ENCODE assay signal across 1 cellular context in genomic region chr13:40624338-40624737, GRCh38.
TF ChIP-seq lines count a peak whose summit lies in the region.

No MANE protein-coding gene starts in this region.

TF ChIP-seq in GM23338, 12 proteins besides CTCF, POLR2A, EP300 and RAD21 (continued from another document):
- TF ChIP-seq REST (IDR thresholded peaks at IDR 0.05; ENCODE audit: unreplicated experiment): no peak
